ENCODE assay signal across 20 cellular contexts in genomic region chrX:78753571-78753970, GRCh38. TPM values are rescaled to one million over a fixed set of nuclear protein-coding genes. Genes with fewer than 3 reads are reported as not detected.
DNase-seq lines count a peak whose midpoint lies in the region; ATAC-seq, FAIRE-seq and TF ChIP-seq lines count a peak whose summit lies in the region.
"Had no signal": no experiment of that assay in that cellular context is flagged by ENCODE, and none has a peak within 500 bp of the region (broad histone marks: within the 10 kb centered on the region; RNA-seq: fewer than 3 reads in every experiment).

No MANE protein-coding gene starts in this region.

- no peak overlapping the region for H3K4me3 ChIP-seq in mucosa of descending colon
- H3K4me3 ChIP-seq: GM23248, SJSA1 had no signal

- FAIRE-seq in GM12891 (lab: Jason Lieb, UNC) (peak; percentile 86), colon (lab: Jason Lieb, UNC) (peak; percentile 5)
- FAIRE-seq: HepG2 had no signal

- ATAC-seq in mucosa of descending colon, result peak; percentile 96
- ATAC-seq in HG02970 (IDR thresholded peaks at IDR 0.05; ENCODE audit: low FRiP score, unreplicated experiment), result no peak
- no peak for ATAC-seq in Right ventricle myocardium inferior
- ATAC-seq: HCT116, HepG2, PC-3 had no signal

- intact Hi-C loops in mucosa of descending colon (cut with DNase I, micrococcal nuclease) (loop anchor here in 1 of 2 donors (10.0 kb wide), 1 partner anchor 331 kb away; no protein-coding TSS in a partner anchor), Right ventricle myocardium inferior (cut with DNase I) (no loop called here)

- no peaks in the 10 kb centered on the region for H3K4me1 ChIP-seq in mucosa of descending colon (ENCODE audit: low read depth)
- H3K4me1 ChIP-seq: SJSA1 had no signal

- H3K9me3 ChIP-seq in mucosa of descending colon, result no peaks in the 10 kb centered on the region
- H3K9me3 ChIP-seq: SJSA1 had no signal

- no peak for TF ChIP-seq CTCF in mucosa of descending colon (IDR thresholded peaks at IDR 0.05)

- H3K36me3 ChIP-seq in mucosa of descending colon (ENCODE audit: low read depth), result no peaks in the 10 kb centered on the region
- H3K36me3 ChIP-seq: SJSA1 had no signal

- DNase-seq in GM12891 (ENCODE audit: insufficient read length, low spot score), result no peak
- DNase-seq in MV-4-11 (lab: John Stamatoyannopoulos, UW), result peak; percentile 19
- DNase-seq in mucosa of descending colon, result peak in 2 of 3 donors; percentile 28 to 42
- no peak for DNase-seq in SW 1271 (lab: John Stamatoyannopoulos, UW)
- no peak for DNase-seq in Right ventricle myocardium inferior (ENCODE audit: missing footprints)
- no peak for DNase-seq in NCI-H1436 (lab: John Stamatoyannopoulos, UW)
- DNase-seq: GM23248; NCI-H1417; NCI-H1930; NCI-H2171; NCI-H446; NCI-H69; NK-92 treated with Interleukin-12 subunit alpha and Interleukin-12 subunit beta, amount 100 ng/mL, for 24 hours; PC-3 had no signal

- no peak for TF ChIP-seq POLR2A in GM12891 (IDR thresholded peaks at IDR 0.05; ENCODE audit: low read depth, low read length)

TF ChIP-seq in GM12891, 5 proteins besides CTCF, POLR2A, EP300 and RAD21:
- TF ChIP-seq POLR2AphosphoS5 (IDR thresholded peaks at IDR 0.05; ENCODE audit: low read depth, low read length), result no peak
- no peak for TF ChIP-seq PAX5 (IDR thresholded peaks at IDR 0.05; ENCODE audit: insufficient read depth, low read length, severe bottlenecking)
- no peak for TF ChIP-seq POU2F2 (IDR thresholded peaks at IDR 0.05; ENCODE audit: low read depth, low read length)
- no peak for TF ChIP-seq SPI1 (IDR thresholded peaks at IDR 0.05; ENCODE audit: low read depth, low read length)
- TF ChIP-seq TAF1 (IDR thresholded peaks at IDR 0.05; ENCODE audit: low read depth, low read length), result no peak

RNA-seq across cellular contexts. Expression of gene LPAR4, which starts 6.1 kb away (rescaled TPM):
- not detected for polyA plus RNA-seq in GM12891 (2012; ENCODE audit: low read depth, missing spikeins)
- under 1 TPM in 2 of 3 donors, not detected in 1; 0.29 to 0.60 TPM for total RNA-seq in mucosa of descending colon
- total RNA-seq in Right ventricle myocardium inferior, result 0.22 TPM
- total RNA-seq: GM23248, HepG2, PC-3 had no signal
- polyA plus RNA-seq: CD14-positive monocyte, GM23248, HepG2 had no signal

Comparison
In these comparisons a context has a peak if more than half of its experiments do, and no peak if none do; other contexts are left out.
1. DNase-seq: peak in MV-4-11 (single experiment) and mucosa of descending colon (2 of 3); none in GM12891 (single experiment), SW 1271 (0 of 2), Right ventricle myocardium inferior (single experiment) and NCI-H1436 (single experiment).